Comparison of ENCODE assay signal across 1 cellular context in the genomic region with DNA sequence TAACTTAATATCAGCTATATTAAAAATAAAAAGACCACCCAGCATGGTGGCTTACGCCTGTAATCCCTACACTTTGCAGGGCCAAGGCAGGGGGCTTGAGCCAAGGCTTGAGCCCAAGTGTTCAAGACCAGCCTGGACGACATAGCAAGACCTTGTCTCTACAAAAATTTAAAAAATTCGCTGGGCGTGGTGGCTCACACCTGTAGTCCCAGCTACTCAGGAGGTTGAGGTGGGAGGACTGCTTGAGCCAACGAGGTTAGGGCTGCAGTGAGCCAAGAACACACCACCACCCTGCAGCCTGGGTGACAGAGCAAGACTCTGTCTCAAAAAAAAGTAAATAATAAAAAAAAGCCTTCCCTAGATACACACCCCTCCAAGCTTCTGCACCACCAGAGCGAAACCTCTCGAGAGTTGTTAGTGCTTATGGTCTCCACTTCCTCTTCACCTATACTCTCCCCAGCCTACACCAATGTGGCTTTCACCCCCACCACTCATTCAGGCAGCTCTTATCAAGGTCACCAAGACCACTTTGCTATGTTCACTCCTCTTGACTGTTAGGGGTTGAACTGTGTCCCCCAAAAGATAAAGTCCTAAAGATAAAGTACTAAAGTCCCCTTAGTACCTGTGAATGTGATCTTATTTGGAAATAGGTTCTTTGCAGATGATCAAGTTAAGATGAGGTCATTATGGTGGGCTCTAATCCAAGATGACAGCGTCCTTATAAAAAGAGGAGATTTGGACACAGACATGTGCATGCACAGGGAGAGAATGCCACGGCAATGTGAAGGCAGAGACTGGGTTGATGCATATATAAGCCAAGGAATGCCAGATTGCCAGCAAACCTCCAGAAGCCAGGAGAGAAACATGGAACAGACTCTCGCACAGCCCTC.
A peak's percentile ranks its signal among the peaks of the same experiment; 100 is the strongest.
TF ChIP-seq lines count a peak whose summit lies in the region.

No MANE protein-coding gene starts in this region.

TF ChIP-seq in HepG2, 621 proteins besides CTCF, POLR2A, EP300 and RAD21:
- TF ChIP-seq ZNF777 (CRISPR knock-in tag; IDR thresholded peaks at IDR 0.05) (no peak), ATF7 (IDR thresholded peaks at IDR 0.05) (0 out of 2 replicates have a peak, but pooled peaks have one; percentile 47), ATF7 (CRISPR knock-in tag; IDR thresholded peaks at IDR 0.05) (no peak)
